ENCODE assay signal across 1 cellular context in the genomic region with DNA sequence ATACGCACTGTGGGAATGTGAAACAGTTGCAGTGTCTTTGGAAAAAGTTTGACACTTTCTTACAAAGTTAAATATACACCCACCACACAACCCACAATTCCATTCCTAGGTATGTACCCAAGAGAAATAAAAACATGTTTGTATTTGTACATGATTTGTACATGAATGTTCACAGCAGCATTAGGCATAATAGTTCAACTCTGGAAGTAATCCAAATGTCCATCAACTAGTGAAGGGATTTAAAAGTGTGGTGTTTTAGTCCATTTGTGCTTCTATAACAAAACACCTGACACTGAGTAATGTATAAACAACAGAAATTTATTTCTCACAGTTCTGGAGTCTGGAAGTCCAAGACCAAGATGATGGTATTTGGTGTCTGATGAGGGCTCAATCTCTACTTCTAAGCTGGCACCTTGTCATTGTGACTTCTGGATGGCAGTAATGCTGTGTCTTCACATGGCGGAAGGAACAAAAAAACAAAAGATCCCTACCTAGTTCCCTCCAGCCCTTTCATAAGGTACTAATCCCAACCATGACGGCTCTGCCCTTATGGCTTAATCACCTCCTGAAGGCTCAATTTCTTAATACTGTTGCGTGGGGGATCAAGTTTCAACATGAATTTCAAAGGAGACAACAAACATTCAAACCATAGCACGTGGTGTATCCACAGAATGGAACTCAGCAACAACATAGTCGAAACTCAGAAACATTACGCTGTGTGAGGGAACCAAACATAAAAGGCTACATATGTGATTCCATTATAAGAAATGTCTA.
TF ChIP-seq lines count a peak whose summit lies in the region.

No MANE protein-coding gene starts in this region.

TF ChIP-seq in H1, 55 proteins besides CTCF, POLR2A, EP300 and RAD21:
- TF ChIP-seq TEAD4 (IDR thresholded peaks at IDR 0.05; ENCODE audit: low read depth, low read length) (no peak), TAF1 (IDR thresholded peaks at IDR 0.05; ENCODE audit: low read depth, low read length) (no peak), SIN3A (conservative IDR thresholded peaks at IDR 0.05 in 1 of 2, IDR thresholded peaks at IDR 0.05 in 1 of 2; ENCODE audit: low read depth in 1 of 2, low read length in 2 of 2) (no peak), CREB1 (IDR thresholded peaks at IDR 0.05) (no peak)
- TF ChIP-seq, protein P1, sequence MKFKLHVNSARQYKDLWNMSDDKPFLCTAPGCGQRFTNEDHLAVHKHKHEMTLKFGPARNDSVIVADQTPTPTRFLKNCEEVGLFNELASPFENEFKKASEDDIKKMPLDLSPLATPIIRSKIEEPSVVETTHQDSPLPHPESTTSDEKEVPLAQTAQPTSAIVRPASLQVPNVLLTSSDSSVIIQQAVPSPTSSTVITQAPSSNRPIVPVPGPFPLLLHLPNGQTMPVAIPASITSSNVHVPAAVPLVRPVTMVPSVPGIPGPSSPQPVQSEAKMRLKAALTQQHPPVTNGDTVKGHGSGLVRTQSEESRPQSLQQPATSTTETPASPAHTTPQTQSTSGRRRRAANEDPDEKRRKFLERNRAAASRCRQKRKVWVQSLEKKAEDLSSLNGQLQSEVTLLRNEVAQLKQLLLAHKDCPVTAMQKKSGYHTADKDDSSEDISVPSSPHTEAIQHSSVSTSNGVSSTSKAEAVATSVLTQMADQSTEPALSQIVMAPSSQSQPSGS (IDR thresholded peaks at IDR 0.05; ENCODE audit: low read length): no peak
